In the genomic region with DNA sequence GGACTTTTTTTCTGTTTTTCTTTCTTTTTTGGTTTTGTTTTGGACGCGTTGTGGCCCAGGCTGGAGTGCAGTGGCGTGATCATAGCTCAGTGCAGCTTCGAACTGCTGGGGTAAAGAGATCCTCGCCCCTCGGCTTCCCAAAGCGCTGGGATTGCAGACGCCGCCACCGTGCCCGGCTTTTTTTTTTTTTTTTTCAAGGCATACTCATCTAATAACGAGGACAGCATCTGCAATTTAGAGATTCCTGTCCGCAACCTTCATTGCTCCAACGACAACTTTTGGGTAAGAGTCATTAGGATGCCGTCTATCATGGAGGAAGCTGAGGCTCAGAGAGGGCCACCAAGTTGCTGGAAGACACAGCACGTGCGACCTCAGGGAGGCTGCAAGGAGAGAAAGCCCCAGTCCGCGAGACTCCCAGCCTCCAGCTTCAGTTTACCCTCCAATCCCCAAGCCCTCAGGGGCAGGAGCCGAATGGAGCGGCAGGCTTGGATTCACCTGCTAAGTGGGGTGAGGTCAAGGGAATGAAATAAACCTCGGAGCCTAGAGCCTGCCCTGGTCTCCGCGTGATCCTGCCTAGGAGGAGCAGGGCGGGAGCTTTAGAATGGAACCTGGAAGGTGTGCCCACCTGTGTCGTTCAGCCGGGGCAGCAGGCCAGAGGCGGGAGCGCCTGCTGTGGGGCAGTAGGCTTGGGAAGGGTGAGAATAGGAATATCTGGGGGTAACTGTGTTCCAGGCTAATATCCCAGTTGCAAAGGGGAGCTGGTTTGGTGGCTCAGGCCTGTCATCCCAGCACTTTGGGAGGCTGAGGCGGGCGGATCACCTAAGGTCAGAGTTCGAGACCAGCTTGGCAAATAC, we compare ENCODE assay signal across 8 cellular contexts. TPM values are rescaled to one million over a fixed set of nuclear protein-coding genes. Genes with fewer than 3 reads are reported as not detected.
A peak's percentile ranks its signal among the peaks of the same experiment; 100 is the strongest.
DNase-seq lines count a peak whose midpoint lies in the region; ATAC-seq and TF ChIP-seq lines count a peak whose summit lies in the region.

No MANE protein-coding gene starts in this region.

- DNase-seq in DMS53 (lab: John Stamatoyannopoulos, UW) (peak; percentile 60), DMS53 treated with DMSO at 0.1 percent for 48 hours (lab: John Stamatoyannopoulos, UW; ENCODE audit: unreplicated experiment) (no peak), activated B cell treated with CpG ODN at 0.5 μM for 24 hours (no peak), mesenteric fat pad (ENCODE audit: low spot score) (no peak)
- DNase-seq in stimulated activated naive B cell treated with anti-CD40 and anti-IgM and Interleukin-4, amounts not matched to agents 10 μg/mL and 1 μg/mL and 100 μg/mL, for 72 hours, result no peak
- DNase-seq in activated CD8-positive, alpha-beta memory T cell treated with anti-CD3 and anti-CD28 coated beads, Interleukin-2, amount 50 U/mL, for 48 hours, result no peak
- DNase-seq in stimulated activated CD4-positive, alpha-beta T cell treated with anti-CD3 and anti-CD28 coated beads, Interleukin-4, amount 100 ng/mL, for 24 hours, result no peak

- ATAC-seq in activated B cell treated with CpG ODN at 0.5 μM for 24 hours (ENCODE audit: low read depth), result no peak
- peak in 1 of 2 donors; percentile 3 for ATAC-seq in stimulated activated naive B cell treated with anti-CD40 and anti-IgM and Interleukin-4, amounts not matched to agents 10 μg/mL and 1 μg/mL and 100 μg/mL, for 72 hours (replicated peaks)

- H3K9ac ChIP-seq in iPS-15b (ENCODE audit: low read depth, low read length), result peak overlapping the region; percentile 70

- peaks cover 6% of the 10 kb centered on the region for H3K27me3 ChIP-seq in iPS-15b (ENCODE audit: control insufficient read depth, insufficient read depth, low read length)

- H3K27ac Mint-ChIP-seq in activated B cell treated with CpG ODN at 0.5 μM for 24 hours, result peak overlapping the region; percentile 93
- H3K27ac Mint-ChIP-seq in stimulated activated naive B cell treated with anti-CD40 and anti-IgM and Interleukin-4, amounts not matched to agents 10 μg/mL and 1 μg/mL and 100 μg/mL, for 72 hours, result peak overlapping the region; percentile 98

- no peaks in the 10 kb centered on the region for H3K9me3 Mint-ChIP-seq in activated B cell treated with CpG ODN at 0.5 μM for 24 hours
- H3K9me3 Mint-ChIP-seq in stimulated activated naive B cell treated with anti-CD40 and anti-IgM and Interleukin-4, amounts not matched to agents 10 μg/mL and 1 μg/mL and 100 μg/mL, for 72 hours, result no peaks in the 10 kb centered on the region

- H3K4me1 Mint-ChIP-seq in activated B cell treated with CpG ODN at 0.5 μM for 24 hours, result peaks cover 37% of the 10 kb centered on the region
- H3K4me1 Mint-ChIP-seq in stimulated activated naive B cell treated with anti-CD40 and anti-IgM and Interleukin-4, amounts not matched to agents 10 μg/mL and 1 μg/mL and 100 μg/mL, for 72 hours, result peaks cover 33 to 43% of the 10 kb centered on the region in 2 donors

- peaks cover 14% of the 10 kb centered on the region for H3K36me3 ChIP-seq in iPS-15b (ENCODE audit: control insufficient read depth, insufficient read depth, low read length)

- peaks cover 19% of the 10 kb centered on the region for H3K36me3 Mint-ChIP-seq in activated B cell treated with CpG ODN at 0.5 μM for 24 hours (ENCODE audit: low read depth)
- peaks cover 15 to 18% of the 10 kb centered on the region in 2 donors for H3K36me3 Mint-ChIP-seq in stimulated activated naive B cell treated with anti-CD40 and anti-IgM and Interleukin-4, amounts not matched to agents 10 μg/mL and 1 μg/mL and 100 μg/mL, for 72 hours

- H3K27me3 Mint-ChIP-seq in activated B cell treated with CpG ODN at 0.5 μM for 24 hours, result no peaks in the 10 kb centered on the region
- H3K27me3 Mint-ChIP-seq in stimulated activated naive B cell treated with anti-CD40 and anti-IgM and Interleukin-4, amounts not matched to agents 10 μg/mL and 1 μg/mL and 100 μg/mL, for 72 hours, result no peaks in the 10 kb centered on the region

- TF ChIP-seq CTCF in activated B cell treated with CpG ODN at 0.5 μM for 24 hours (IDR thresholded peaks at IDR 0.05), result no peak

- intact Hi-C loops in activated B cell treated with CpG ODN at 0.5 μM for 24 hours (cut with micrococcal nuclease), result loop anchor here (1.0 to 5.0 kb wide), 6 partner anchors 23 to 122 kb away; partner anchors contain the start of genes BSG, HCN2 and RNF126

- H3K4me1 ChIP-seq in iPS-15b (ENCODE audit: control insufficient read depth, insufficient read depth, low read length), result no peaks in the 10 kb centered on the region

- peak overlapping the region; percentile 95 for H3K4me3 Mint-ChIP-seq in activated B cell treated with CpG ODN at 0.5 μM for 24 hours
- H3K4me3 Mint-ChIP-seq in stimulated activated naive B cell treated with anti-CD40 and anti-IgM and Interleukin-4, amounts not matched to agents 10 μg/mL and 1 μg/mL and 100 μg/mL, for 72 hours, result peak overlapping the region; percentile 95 to 99

- H3K4me3 ChIP-seq in iPS-15b (ENCODE audit: low read depth, low read length), result peak overlapping the region; percentile 93

- no peaks in the 10 kb centered on the region for H3K9me3 ChIP-seq in iPS-15b (ENCODE audit: control insufficient read depth, insufficient read depth, low read length)

- POLR2A ChIA-PET in activated B cell treated with CpG ODN at 0.5 μM for 24 hours (lab: Charles Lee), result interaction anchor here (0.7 to 1.4 kb wide), 8 partner anchors 10 to 163 kb away, joined by 3 to 12 read pairs (median 4); partner anchors contain the start of gene PTBP1

- CTCF ChIA-PET in activated B cell treated with CpG ODN at 0.5 μM for 24 hours (lab: Charles Lee), result no interaction called here

RNA-seq across cellular contexts. Expression of gene POLRMT, which starts 0.7 kb away (rescaled TPM):
- total RNA-seq in activated B cell treated with CpG ODN at 0.5 μM for 24 hours, result 54.7 and 58.2 TPM in 2 replicates
- 36.9 TPM for total RNA-seq in mesenteric fat pad

RNA-seq across cellular contexts. Expression of gene FGF22, which starts 5.7 kb away (rescaled TPM):
- total RNA-seq in activated B cell treated with CpG ODN at 0.5 μM for 24 hours, result 0.64 and 0.73 TPM in 2 replicates
- total RNA-seq in mesenteric fat pad, result 0.22 TPM

RNA-seq across cellular contexts. Expression of gene RNF126, which starts 29.0 kb away (rescaled TPM):
- 75.9 and 82.7 TPM in 2 replicates for total RNA-seq in activated B cell treated with CpG ODN at 0.5 μM for 24 hours
- total RNA-seq in mesenteric fat pad, result 37.3 TPM

RNA-seq across cellular contexts. Expression of gene FSTL3, which starts 42.2 kb away (rescaled TPM):
- total RNA-seq in activated B cell treated with CpG ODN at 0.5 μM for 24 hours (2.1 and 2.2 TPM in 2 replicates), mesenteric fat pad (193 TPM)

RNA-seq across cellular contexts. Expression of gene HCN2, which starts 44.3 kb away (rescaled TPM):
- 0.13 and 0.17 TPM in 2 replicates for total RNA-seq in activated B cell treated with CpG ODN at 0.5 μM for 24 hours
- total RNA-seq in mesenteric fat pad, result 0.16 TPM
